ENCODE assay signal across 14 cellular contexts in the genomic region with DNA sequence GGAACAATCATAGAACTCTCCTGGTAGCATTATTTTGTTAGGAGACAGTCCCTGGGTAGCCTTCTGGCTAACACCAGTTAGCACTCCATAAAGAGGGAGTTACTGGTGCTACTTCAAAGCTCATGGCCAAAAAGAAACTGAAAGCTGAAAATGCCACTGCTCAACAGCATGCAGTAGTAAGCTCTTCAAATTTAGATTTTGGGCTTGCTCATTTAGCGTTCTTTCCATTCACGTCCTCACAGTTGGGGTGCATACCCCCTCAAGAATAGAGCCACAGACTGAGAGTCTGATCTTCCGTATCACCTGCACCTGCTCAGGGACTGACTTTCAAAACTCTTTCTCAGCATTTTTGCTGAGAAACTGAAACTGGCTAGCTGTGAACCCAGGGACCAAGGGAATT. TPM values are rescaled to one million over a fixed set of nuclear protein-coding genes. Genes with fewer than 3 reads are reported as not detected.
DNase-seq lines count a peak whose midpoint lies in the region; ATAC-seq and TF ChIP-seq lines count a peak whose summit lies in the region.
"Had no signal": no experiment of that assay in that cellular context is flagged by ENCODE, and none has a peak within 500 bp of the region (broad histone marks: within the 10 kb centered on the region; RNA-seq: fewer than 3 reads in every experiment).

No MANE protein-coding gene starts in this region.

- WGBS in esophagus muscularis mucosa = 55% methylated on average over 3 of the region's 3 CpGs

- TF ChIP-seq CTCF in progenitor cell of endocrine pancreas (IDR thresholded peaks at IDR 0.05; ENCODE audit: unreplicated experiment) = no peak
- TF ChIP-seq CTCF in esophagus muscularis mucosa (IDR thresholded peaks at IDR 0.05) = no peak

- H3K9me3 Mint-ChIP-seq in CD4-positive, CD25-positive, alpha-beta regulatory T cell = peaks cover 0 to 1% (median 0%) of the 10 kb centered on the region in 7 donors
- H3K9me3 Mint-ChIP-seq in progenitor cell of endocrine pancreas (ENCODE audit: low read depth) = no peaks in the 10 kb centered on the region
- H3K9me3 Mint-ChIP-seq: activated naive CD4-positive, alpha-beta T cell treated with anti-CD3 and anti-CD28 coated beads for 36 hours had no signal

- H3K4me1 ChIP-seq in CD4-positive, CD25-positive, alpha-beta regulatory T cell (ENCODE audit: control insufficient read depth, insufficient read depth, low read length, poor library complexity, severe bottlenecking) = no peaks in the 10 kb centered on the region
- no peaks in the 10 kb centered on the region for H3K4me1 ChIP-seq in esophagus muscularis mucosa

- H3K9me3 ChIP-seq in CD4-positive, CD25-positive, alpha-beta regulatory T cell (ENCODE audit: control insufficient read depth in 2 of 2, low read length in 2 of 2) = no peaks in the 10 kb centered on the region
- H3K9me3 ChIP-seq in esophagus muscularis mucosa = no peaks in the 10 kb centered on the region
- H3K9me3 ChIP-seq: spleen had no signal

- no peaks in the 10 kb centered on the region for H3K27me3 Mint-ChIP-seq in CD4-positive, CD25-positive, alpha-beta regulatory T cell
- no peaks in the 10 kb centered on the region for H3K27me3 Mint-ChIP-seq in progenitor cell of endocrine pancreas

- H3K36me3 ChIP-seq in CD4-positive, CD25-positive, alpha-beta regulatory T cell (ENCODE audit: control insufficient read depth, insufficient read depth, low read length) = no peaks in the 10 kb centered on the region
- no peaks in the 10 kb centered on the region for H3K36me3 ChIP-seq in esophagus muscularis mucosa
- H3K36me3 ChIP-seq: spleen had no signal

- DNase-seq in CD4-positive, CD25-positive, alpha-beta regulatory T cell = no peak
- DNase-seq in islet precursor cell (no peak), progenitor cell of endocrine pancreas (ENCODE audit: low spot score, unreplicated experiment) (no peak), esophagus muscularis mucosa (ENCODE audit: extremely low spot score) (no peak)
- DNase-seq in stimulated activated CD4-positive, alpha-beta T cell treated with anti-CD3 and anti-CD28 coated beads, Interleukin-4, amount 100 ng/mL, for 4 hours = no peak
- DNase-seq: activated naive CD4-positive, alpha-beta T cell treated with anti-CD3 and anti-CD28 coated beads for 36 hours; DMS79; NCI-H1417 treated with DMSO at 0.1 percent for 48 hours; spleen; stimulated activated naive CD4-positive, alpha-beta T cell treated with Interleukin-2 at 50 U/mL for 16 hours had no signal

- H3K4me1 Mint-ChIP-seq in CD4-positive, CD25-positive, alpha-beta regulatory T cell = no peaks in the 10 kb centered on the region
- H3K4me1 Mint-ChIP-seq in progenitor cell of endocrine pancreas (ENCODE audit: low read depth) = no peaks in the 10 kb centered on the region

- intact Hi-C loops in esophagus muscularis mucosa (cut with DNase I) = no loop called here

- H3K27me3 ChIP-seq in CD4-positive, CD25-positive, alpha-beta regulatory T cell (ENCODE audit: control insufficient read depth, insufficient read depth, low read length) = no peaks in the 10 kb centered on the region
- H3K27me3 ChIP-seq in esophagus muscularis mucosa = no peaks in the 10 kb centered on the region
- H3K27me3 ChIP-seq: spleen had no signal

- no peak overlapping the region for H3K27ac Mint-ChIP-seq in CD4-positive, CD25-positive, alpha-beta regulatory T cell
- no peak overlapping the region for H3K27ac Mint-ChIP-seq in progenitor cell of endocrine pancreas
- H3K27ac Mint-ChIP-seq: activated naive CD4-positive, alpha-beta T cell treated with anti-CD3 and anti-CD28 coated beads for 36 hours had no signal

- ATAC-seq in CD4-positive, CD25-positive, alpha-beta regulatory T cell (ENCODE audit: low read depth in 2 of 2) = no peak
- ATAC-seq in GM19035 (IDR thresholded peaks at IDR 0.05; ENCODE audit: unreplicated experiment) = peak; percentile 80
- ATAC-seq in HG02571 (IDR thresholded peaks at IDR 0.05; ENCODE audit: unreplicated experiment) = peak; percentile 89
- ATAC-seq in HG03457 (IDR thresholded peaks at IDR 0.05; ENCODE audit: unreplicated experiment) = peak; percentile 61

- no peak for TF ChIP-seq POLR2A in esophagus muscularis mucosa (IDR thresholded peaks at IDR 0.05; ENCODE audit: low read depth)

- no peaks in the 10 kb centered on the region for H3K36me3 Mint-ChIP-seq in CD4-positive, CD25-positive, alpha-beta regulatory T cell
- H3K36me3 Mint-ChIP-seq in progenitor cell of endocrine pancreas (ENCODE audit: insufficient read depth) = no peaks in the 10 kb centered on the region

- peak overlapping the region in 1 of 4 donors; percentile 4 for H3K4me3 Mint-ChIP-seq in CD4-positive, CD25-positive, alpha-beta regulatory T cell
- H3K4me3 Mint-ChIP-seq in progenitor cell of endocrine pancreas (ENCODE audit: low read depth) = no peak overlapping the region
- H3K4me3 Mint-ChIP-seq: activated naive CD4-positive, alpha-beta T cell treated with anti-CD3 and anti-CD28 coated beads for 36 hours had no signal

- peak overlapping the region; percentile 13 for H3K4me3 ChIP-seq in CD4-positive, CD25-positive, alpha-beta regulatory T cell (ENCODE audit: low read depth, low read length)
- no peak overlapping the region for H3K4me3 ChIP-seq in esophagus muscularis mucosa
- H3K4me3 ChIP-seq: spleen had no signal

- no peak for TF ChIP-seq EP300 in esophagus muscularis mucosa (IDR thresholded peaks at IDR 0.05)

- H3K27ac ChIP-seq in CD4-positive, CD25-positive, alpha-beta regulatory T cell (ENCODE audit: insufficient read depth, low read length, poor library complexity, severe bottlenecking) = no peak overlapping the region
- H3K27ac ChIP-seq in esophagus muscularis mucosa (replicated peaks in 1 of 4) = no peak overlapping the region
- H3K27ac ChIP-seq: spleen had no signal

RNA-seq across cellular contexts. Expression of a gene that starts 24.7 kb away (rescaled TPM):
- 0.12 TPM for total RNA-seq in CD4-positive, CD25-positive, alpha-beta regulatory T cell
- polyA plus RNA-seq in CD4-positive, CD25-positive, alpha-beta regulatory T cell = under 1 TPM in 1 of 4 donors, not detected in 3; 0.02 TPM
- total RNA-seq in progenitor cell of endocrine pancreas (4.7 and 7.8 TPM in 2 replicates), esophagus muscularis mucosa (1 to 10 TPM; 1.2 to 6.3 (median 5.5) TPM)
- total RNA-seq: myocyte had no signal

Comparison
In these comparisons a context has a peak if more than half of its experiments do, and no peak if none do; other contexts are left out.
1. ATAC-seq: peak in GM19035 (single experiment), HG02571 (single experiment) and HG03457 (single experiment); none in CD4-positive, CD25-positive, alpha-beta regulatory T cell (0 of 2).